In the genomic region with DNA sequence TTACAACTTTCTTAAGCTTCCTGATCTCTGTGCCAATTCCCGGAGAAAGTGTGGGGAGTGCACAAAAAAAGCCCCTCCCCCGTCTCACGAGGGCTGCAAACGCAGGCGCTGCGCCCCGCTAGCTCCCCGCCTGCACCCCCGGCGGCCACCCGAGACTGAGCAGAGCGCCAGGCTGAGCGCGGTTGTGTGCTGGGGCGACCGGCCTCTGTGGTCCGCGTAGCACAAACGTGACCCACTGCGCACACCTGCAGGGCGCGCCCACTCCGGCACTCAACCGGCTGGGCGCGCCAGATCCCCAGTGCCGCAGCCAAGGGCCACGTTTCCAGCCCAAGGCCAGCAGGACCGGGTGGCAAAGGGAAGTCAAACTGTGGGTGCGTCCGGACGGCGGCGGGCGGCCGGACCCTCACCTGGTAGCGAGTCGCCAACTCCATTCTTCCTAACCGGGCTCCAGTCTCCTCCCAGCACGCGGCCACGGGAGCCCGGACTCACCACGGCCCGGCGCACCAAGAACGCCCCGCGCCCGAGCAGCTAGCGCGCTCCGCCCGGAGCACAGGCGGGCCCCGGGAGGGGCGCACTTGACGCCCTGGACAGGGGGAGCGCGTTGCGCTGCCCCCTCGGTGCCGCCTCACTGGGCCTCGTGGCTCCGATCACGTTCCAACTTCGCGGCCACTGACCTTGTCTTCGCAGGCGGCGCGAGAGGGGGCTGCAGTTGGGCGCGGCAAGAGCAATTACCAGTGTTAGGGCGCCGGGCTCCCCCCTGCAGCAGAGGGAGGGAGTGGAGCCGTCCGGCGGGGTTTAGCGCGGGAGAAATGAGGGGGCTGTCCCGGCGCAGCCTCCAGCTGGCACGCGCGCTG, we compare ENCODE assay signal across 8 cellular contexts. TPM values are rescaled to one million over a fixed set of nuclear protein-coding genes. Genes with fewer than 3 reads are reported as not detected.
DNase-seq lines count a peak whose midpoint lies in the region; ATAC-seq and TF ChIP-seq lines count a peak whose summit lies in the region.

A gene with protein sequence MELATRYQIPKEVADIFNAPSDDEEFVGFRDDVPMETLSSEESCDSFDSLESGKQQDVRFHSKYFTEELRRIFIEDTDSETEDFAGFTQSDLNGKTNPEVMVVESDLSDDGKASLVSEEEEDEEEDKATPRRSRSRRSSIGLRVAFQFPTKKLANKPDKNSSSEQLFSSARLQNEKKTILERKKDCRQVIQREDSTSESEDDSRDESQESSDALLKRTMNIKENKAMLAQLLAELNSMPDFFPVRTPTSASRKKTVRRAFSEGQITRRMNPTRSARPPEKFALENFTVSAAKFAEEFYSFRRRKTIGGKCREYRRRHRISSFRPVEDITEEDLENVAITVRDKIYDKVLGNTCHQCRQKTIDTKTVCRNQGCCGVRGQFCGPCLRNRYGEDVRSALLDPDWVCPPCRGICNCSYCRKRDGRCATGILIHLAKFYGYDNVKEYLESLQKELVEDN (minus strand): TSS at position 526 of the 854 bp plus-strand sequence. CDS start 95 bp downstream, at position 431.

- peak; percentile 81 for ATAC-seq in GM19372 (IDR thresholded peaks at IDR 0.05; ENCODE audit: low read depth, unreplicated experiment)
- ATAC-seq in HG03469 (IDR thresholded peaks at IDR 0.05; ENCODE audit: unreplicated experiment), result peak; percentile 61
- peak; percentile 92 for ATAC-seq in activated CD8-positive, alpha-beta memory T cell treated with anti-CD3 and anti-CD28 coated beads, Interleukin-2, amount 10 ng/mL, durations not matched to agents 7 days and 5 days
- ATAC-seq in mucosa of descending colon, result peak; percentile 87

- DNase-seq in CD1c-positive myeloid dendritic cell (ENCODE audit: extremely low spot score) (peak; percentile 59), NCI-H748 (lab: John Stamatoyannopoulos, UW; ENCODE audit: unreplicated experiment) (peak; percentile 93), epidermal melanocyte (ENCODE audit: insufficient read length, low spot score) (peak; percentile 84), mucosa of descending colon (peak; percentile 81 to 86 (median 86))
- peak; percentile 80 for DNase-seq in activated CD8-positive, alpha-beta memory T cell treated with anti-CD3 and anti-CD28 coated beads, Interleukin-2, amount 10 ng/mL, durations not matched to agents 7 days and 5 days
- DNase-seq in stimulated activated CD8-positive, alpha-beta memory T cell treated with anti-CD3 and anti-CD28 coated beads, Interleukin-7, amount 100 ng/mL, for 48 hours (ENCODE audit: extremely low read depth in 1 of 2, low read depth in 1 of 2), result peak; percentile 60 to 62

- peak within 1 kb of the TSS; percentile 22 for H3K4me3 ChIP-seq in mucosa of descending colon

- H3K9me3 ChIP-seq in mucosa of descending colon, result no peaks in the 10 kb centered on the region

- H3K4me1 Mint-ChIP-seq in activated CD8-positive, alpha-beta memory T cell treated with anti-CD3 and anti-CD28 coated beads, Interleukin-2, amount 10 ng/mL, durations not matched to agents 7 days and 5 days, result peaks cover 61% of the 10 kb centered on the region

- no peaks in the 10 kb centered on the region for H3K36me3 ChIP-seq in mucosa of descending colon (ENCODE audit: low read depth)

- H3K9me3 Mint-ChIP-seq in activated CD8-positive, alpha-beta memory T cell treated with anti-CD3 and anti-CD28 coated beads, Interleukin-2, amount 10 ng/mL, durations not matched to agents 7 days and 5 days (ENCODE audit: low read depth), result no peaks in the 10 kb centered on the region

- peak within 1 kb of the TSS; percentile 85 for H3K4me3 Mint-ChIP-seq in activated CD8-positive, alpha-beta memory T cell treated with anti-CD3 and anti-CD28 coated beads, Interleukin-2, amount 10 ng/mL, durations not matched to agents 7 days and 5 days

- peaks cover 10% of the 10 kb centered on the region for H3K36me3 Mint-ChIP-seq in activated CD8-positive, alpha-beta memory T cell treated with anti-CD3 and anti-CD28 coated beads, Interleukin-2, amount 10 ng/mL, durations not matched to agents 7 days and 5 days

- H3K27me3 Mint-ChIP-seq in activated CD8-positive, alpha-beta memory T cell treated with anti-CD3 and anti-CD28 coated beads, Interleukin-2, amount 10 ng/mL, durations not matched to agents 7 days and 5 days, result peaks cover 38% of the 10 kb centered on the region

- intact Hi-C loops in mucosa of descending colon (cut with DNase I, micrococcal nuclease), result loop anchor here in 1 of 2 donors (10.0 kb wide), 1 partner anchor 81 kb away; no protein-coding TSS in a partner anchor

- TF ChIP-seq CTCF in mucosa of descending colon (IDR thresholded peaks at IDR 0.05), result no peak

- peak within 1 kb of the TSS; percentile 89 for H3K27ac Mint-ChIP-seq in activated CD8-positive, alpha-beta memory T cell treated with anti-CD3 and anti-CD28 coated beads, Interleukin-2, amount 10 ng/mL, durations not matched to agents 7 days and 5 days

- peaks cover 20% of the 10 kb centered on the region for H3K4me1 ChIP-seq in mucosa of descending colon (ENCODE audit: low read depth)

- CTCF ChIA-PET in activated CD8-positive, alpha-beta memory T cell treated with anti-CD3 and anti-CD28 coated beads, Interleukin-2, amount 10 ng/mL, durations not matched to agents 7 days and 5 days (lab: Charles Lee), result interaction anchor here (0.7 to 1.9 kb wide), 7 partner anchors 9 to 682 kb away, joined by 3 to 5 read pairs (median 3); no protein-coding TSS in a partner anchor

RNA-seq across cellular contexts. Expression of the gene that starts here (rescaled TPM):
- 100 to 1,000 TPM in 1 of 2 experiments, 10 to 100 TPM in 1; 59.0 to 103 TPM for total RNA-seq in activated CD8-positive, alpha-beta memory T cell treated with anti-CD3 and anti-CD28 coated beads, Interleukin-2, amount 10 ng/mL, durations not matched to agents 7 days and 5 days
- total RNA-seq in mucosa of descending colon, result 10 to 100 TPM; 20.8 to 33.7 (median 27.0) TPM

Comparison
In these comparisons a context has a peak if more than half of its experiments do, and no peak if none do; other contexts are left out.
1. Peak in every context shown above with its lines: DNase-seq, ATAC-seq and H3K4me3 ChIP-seq.